ENCODE assay signal across 8 cellular contexts in genomic region chr22:19429950-19430889, GRCh38. TPM values are rescaled to one million over a fixed set of nuclear protein-coding genes. Genes with fewer than 3 reads are reported as not detected.
DNase-seq lines count a peak whose midpoint lies in the region; ATAC-seq and TF ChIP-seq lines count a peak whose summit lies in the region.

No MANE protein-coding gene starts in this region.

- intact Hi-C loops in Calu3 (cut with micrococcal nuclease; ENCODE audit: unreplicated experiment) = no loop called here

- no peak for TF ChIP-seq CTCF in Calu3 (IDR thresholded peaks at IDR 0.05; ENCODE audit: unreplicated experiment)
- TF ChIP-seq CTCF in WI38 (IDR thresholded peaks at IDR 0.05; ENCODE audit: low read depth, low read length) = no peak; the same call in 1 of the 2 replicates
- no peak for TF ChIP-seq CTCF in epithelial cell of esophagus (IDR thresholded peaks at IDR 0.05; ENCODE audit: insufficient read depth, low read depth, low read length, missing control alignments)

- H3K36me3 Mint-ChIP-seq in Calu3 (ENCODE audit: insufficient read depth, unreplicated experiment) = peaks cover 60% of the 10 kb centered on the region
- H3K36me3 Mint-ChIP-seq in naive thymus-derived CD8-positive, alpha-beta T cell = peaks cover 0 to 21% (median 0%) of the 10 kb centered on the region in 3 donors

- peaks cover 31% of the 10 kb centered on the region for H3K4me1 Mint-ChIP-seq in Calu3 (ENCODE audit: low read depth, unreplicated experiment)
- H3K4me1 Mint-ChIP-seq in naive thymus-derived CD8-positive, alpha-beta T cell = peaks cover 24 to 70% (median 50%) of the 10 kb centered on the region in 4 donors

- ATAC-seq in naive thymus-derived CD8-positive, alpha-beta T cell = peak in 1 of 2 donors; percentile 31
- no peak for ATAC-seq in HG03025 (IDR thresholded peaks at IDR 0.05; ENCODE audit: low FRiP score, unreplicated experiment)

- peaks cover 46% of the 10 kb centered on the region for H3K36me3 ChIP-seq in KOPT-K1 (ENCODE audit: insufficient read depth, low read length)

- H3K27ac Mint-ChIP-seq in Calu3 (ENCODE audit: unreplicated experiment) = peak overlapping the region; percentile 17
- H3K27ac Mint-ChIP-seq in naive thymus-derived CD8-positive, alpha-beta T cell = peak overlapping the region; percentile 72 to 94 (median 88)

- peak overlapping the region; percentile 98 for H3K27ac ChIP-seq in KOPT-K1 (ENCODE audit: low read depth, low read length, poor library complexity, severe bottlenecking)

- POLR2A ChIA-PET in naive thymus-derived CD8-positive, alpha-beta T cell (lab: Charles Lee) = interaction anchor here (2.0 to 6.7 kb wide), 3 partner anchors 10 to 20 kb away, joined by 6 to 105 read pairs (median 11); partner anchors contain the start of gene C22orf39

- no peaks in the 10 kb centered on the region for H3K27me3 Mint-ChIP-seq in Calu3 (ENCODE audit: unreplicated experiment)
- no peaks in the 10 kb centered on the region for H3K27me3 Mint-ChIP-seq in naive thymus-derived CD8-positive, alpha-beta T cell

- peak overlapping the region; percentile 72 for H3K4me3 ChIP-seq in WI38 (ENCODE audit: low read depth, low read length)
- H3K4me3 ChIP-seq in epithelial cell of esophagus (ENCODE audit: low read length) = peak overlapping the region; percentile 94

- DNase-seq in Calu3 = no peak
- peak; percentile 50 for DNase-seq in epithelial cell of esophagus (ENCODE audit: low read depth)
- DNase-seq in naive thymus-derived CD8-positive, alpha-beta T cell = peak in 7 of 10 donors; percentile 5 to 45 (median 25)
- DNase-seq in GOT3 (lab: John Stamatoyannopoulos, UW) = no peak
- no peak for DNase-seq in putamen (ENCODE audit: low spot score)

- no peaks in the 10 kb centered on the region for H3K9me3 ChIP-seq in KOPT-K1 (ENCODE audit: insufficient read depth, low read length, poor library complexity, severe bottlenecking)

- H3K9me3 Mint-ChIP-seq in Calu3 (ENCODE audit: low read depth, unreplicated experiment) = no peaks in the 10 kb centered on the region
- H3K9me3 Mint-ChIP-seq in naive thymus-derived CD8-positive, alpha-beta T cell = no peaks in the 10 kb centered on the region

- no TSS peak for BruUV-seq in Calu3 (replicated peaks; lab: Mats Ljungman, UMichigan)

- CTCF ChIA-PET in Calu3 (lab: Charles Lee) = no interaction called here

- H3K4me3 Mint-ChIP-seq in Calu3 (ENCODE audit: low read depth, unreplicated experiment) = peak overlapping the region; percentile 93
- H3K4me3 Mint-ChIP-seq in naive thymus-derived CD8-positive, alpha-beta T cell = peak overlapping the region; percentile 82 to 94 (median 88)

RNA-seq across cellular contexts. Expression of gene HIRA, which starts 1.3 kb away (rescaled TPM):
- 32.0 and 36.4 TPM in 2 replicates for total RNA-seq in Calu3 (2022)
- 10 to 100 TPM; 24.1 to 25.0 TPM for total RNA-seq in naive thymus-derived CD8-positive, alpha-beta T cell
- polyA plus RNA-seq in naive thymus-derived CD8-positive, alpha-beta T cell = 1 to 10 TPM; 1.5 to 6.2 (median 6.2) TPM

RNA-seq across cellular contexts. Expression of gene MRPL40, which starts 2.1 kb away (rescaled TPM):
- total RNA-seq in Calu3 (2022) = 38.0 and 38.6 TPM in 2 replicates
- total RNA-seq in naive thymus-derived CD8-positive, alpha-beta T cell = 10 to 100 TPM; 20.8 to 23.2 TPM
- polyA plus RNA-seq in naive thymus-derived CD8-positive, alpha-beta T cell = 10 to 100 TPM; 69.5 to 80.5 (median 78.2) TPM

RNA-seq across cellular contexts. Expression of gene C22orf39, which starts 17.3 kb away (rescaled TPM):
- 15.7 and 17.7 TPM in 2 replicates for total RNA-seq in Calu3 (2022)
- 10 to 100 TPM; 44.2 to 45.1 TPM for total RNA-seq in naive thymus-derived CD8-positive, alpha-beta T cell
- 10 to 100 TPM; 51.9 to 58.7 (median 58.0) TPM for polyA plus RNA-seq in naive thymus-derived CD8-positive, alpha-beta T cell

RNA-seq across cellular contexts. Expression of gene UFD1, which starts 48.8 kb away (rescaled TPM):
- total RNA-seq in Calu3 (2022) = 87.8 and 95.7 TPM in 2 replicates
- 10 to 100 TPM; 50.2 to 59.1 TPM for total RNA-seq in naive thymus-derived CD8-positive, alpha-beta T cell
- 10 to 100 TPM; 73.1 to 80.9 (median 78.0) TPM for polyA plus RNA-seq in naive thymus-derived CD8-positive, alpha-beta T cell

RNA-seq across cellular contexts. Expression of gene CDC45, which starts 49.5 kb away (rescaled TPM):
- 45.0 and 52.8 TPM in 2 replicates for total RNA-seq in Calu3 (2022)
- 1 to 10 TPM in 1 of 2 experiments, under 1 TPM in 1; 0.69 to 1.8 TPM for total RNA-seq in naive thymus-derived CD8-positive, alpha-beta T cell
- 1 to 10 TPM in 2 of 3 donors, not detected in 1; 1.2 to 2.7 TPM for polyA plus RNA-seq in naive thymus-derived CD8-positive, alpha-beta T cell

Comparison
In these comparisons a context has a peak if more than half of its experiments do, and no peak if none do; other contexts are left out.
1. DNase-seq: peak in epithelial cell of esophagus (single experiment) and naive thymus-derived CD8-positive, alpha-beta T cell (7 of 10); none in Calu3 (single experiment), GOT3 (single experiment) and putamen (single experiment).